ENCODE assay signal across 8 cellular contexts in genomic region chr13:23378009-23378632, GRCh38. TPM values are rescaled to one million over a fixed set of nuclear protein-coding genes. Genes with fewer than 3 reads are reported as not detected.
DNase-seq lines count a peak whose midpoint lies in the region; ATAC-seq, FAIRE-seq and TF ChIP-seq lines count a peak whose summit lies in the region.

No MANE protein-coding gene starts in this region.

- no peaks in the 10 kb centered on the region for H4K20me1 ChIP-seq in keratinocyte (ENCODE audit: control insufficient read depth, extremely low read depth, insufficient read depth, low read length)

- peaks cover 28% of the 10 kb centered on the region for H3K4me1 ChIP-seq in CD8-positive, alpha-beta T cell (ENCODE audit: insufficient read depth, low read length)
- H3K4me1 ChIP-seq in keratinocyte (ENCODE audit: control insufficient read depth, extremely low read depth, insufficient read depth, low read length): peaks cover 35% of the 10 kb centered on the region

- no peaks in the 10 kb centered on the region for H3K9me1 ChIP-seq in keratinocyte (ENCODE audit: control insufficient read depth, extremely low read depth, insufficient read depth, low read length)

- H3K27ac ChIP-seq in CD8-positive, alpha-beta T cell (ENCODE audit: low read depth, low read length): no peak overlapping the region
- peak overlapping the region; percentile 79 for H3K27ac ChIP-seq in keratinocyte (ENCODE audit: control insufficient read depth, insufficient read depth, low read length)

- no peak for TF ChIP-seq CTCF in CD8-positive, alpha-beta T cell (IDR thresholded peaks at IDR 0.05)
- TF ChIP-seq CTCF in keratinocyte (optimal IDR thresholded peaks at IDR 0.05 in 1 of 3, IDR thresholded peaks at IDR 0.05 in 1 of 3, conservative IDR thresholded peaks at IDR 0.05 in 1 of 3; ENCODE audit: extremely low read depth in 1 of 3, insufficient read depth in 2 of 3, low read length in 3 of 3): no peak

- peak overlapping the region; percentile 47 for H3K4me2 ChIP-seq in keratinocyte (ENCODE audit: control insufficient read depth, extremely low read depth, insufficient read depth, low read depth, low read length)

- H3K9ac ChIP-seq in keratinocyte (ENCODE audit: control insufficient read depth, extremely low read depth, insufficient read depth, low read length): peak overlapping the region; percentile 29

- H3K27me3 Mint-ChIP-seq in CD8-positive, alpha-beta T cell (ENCODE audit: low read depth): no peaks in the 10 kb centered on the region
- peaks cover 5% of the 10 kb centered on the region for H3K27me3 Mint-ChIP-seq in activated naive CD8-positive, alpha-beta T cell treated with anti-CD3 and anti-CD28 coated beads for 36 hours

- H3K4me3 Mint-ChIP-seq in CD8-positive, alpha-beta T cell: peak overlapping the region; percentile 18
- peak overlapping the region; percentile 14 for H3K4me3 Mint-ChIP-seq in activated naive CD8-positive, alpha-beta T cell treated with anti-CD3 and anti-CD28 coated beads for 36 hours

- H2AFZ ChIP-seq in keratinocyte (ENCODE audit: control insufficient read depth, low read length): no peak overlapping the region

- H3K4me1 Mint-ChIP-seq in CD8-positive, alpha-beta T cell (ENCODE audit: low read depth): peaks cover 42% of the 10 kb centered on the region
- H3K4me1 Mint-ChIP-seq in activated naive CD8-positive, alpha-beta T cell treated with anti-CD3 and anti-CD28 coated beads for 36 hours: peaks cover 46% of the 10 kb centered on the region

- FAIRE-seq in keratinocyte (lab: Jason Lieb, UNC): peak; percentile 59

- H3K9me3 ChIP-seq in CD8-positive, alpha-beta T cell (ENCODE audit: low read length): no peaks in the 10 kb centered on the region
- no peaks in the 10 kb centered on the region for H3K9me3 ChIP-seq in keratinocyte (ENCODE audit: control insufficient read depth, low read depth, low read length)

- no peaks in the 10 kb centered on the region for H3K36me3 ChIP-seq in CD8-positive, alpha-beta T cell (ENCODE audit: insufficient read depth, low read length)
- H3K36me3 ChIP-seq in keratinocyte (ENCODE audit: control insufficient read depth in 2 of 2, extremely low read depth in 1 of 2, insufficient read depth in 2 of 2, low read length in 2 of 2): no peaks in the 10 kb centered on the region

- peaks cover 13% of the 10 kb centered on the region for H3K79me2 ChIP-seq in keratinocyte (ENCODE audit: control insufficient read depth, insufficient read depth, low read length)

- dilution Hi-C loops in keratinocyte (cut with MboI; ENCODE audit: extremely low pct_ligation_motif_present, low sequenced_read_pairs): no loop called here

- POLR2A ChIA-PET in CD8-positive, alpha-beta T cell (lab: Charles Lee): no interaction called here

- H3K9me3 Mint-ChIP-seq in CD8-positive, alpha-beta T cell: no peaks in the 10 kb centered on the region
- peaks cover 6% of the 10 kb centered on the region for H3K9me3 Mint-ChIP-seq in activated naive CD8-positive, alpha-beta T cell treated with anti-CD3 and anti-CD28 coated beads for 36 hours

- H3K27me3 ChIP-seq in CD8-positive, alpha-beta T cell (ENCODE audit: insufficient read depth, low read length): no peaks in the 10 kb centered on the region
- no peaks in the 10 kb centered on the region for H3K27me3 ChIP-seq in keratinocyte (ENCODE audit: control insufficient read depth, extremely low read depth, insufficient read depth, low read length)

- H3K27ac Mint-ChIP-seq in CD8-positive, alpha-beta T cell: no peak overlapping the region
- H3K27ac Mint-ChIP-seq in activated naive CD8-positive, alpha-beta T cell treated with anti-CD3 and anti-CD28 coated beads for 36 hours: peak overlapping the region; percentile 74

- intact Hi-C loops in CD8-positive, alpha-beta T cell (cut with DNase I, micrococcal nuclease): loop anchor here (5.0 to 10.0 kb wide), 14 partner anchors 89 to 1927 kb away; partner anchors contain the start of genes FGF9 (in 2 of the 2), NUP58 (in 2 of the 2), MICU2 (in 1 of the 2) and MIPEP (in 1 of the 2)

- no peak for ATAC-seq in CD8-positive, alpha-beta T cell
- ATAC-seq in GM21737 (IDR thresholded peaks at IDR 0.05; ENCODE audit: unreplicated experiment): no peak

- peak in 3 of 7 experiments; percentile 41 to 52 (median 46) for DNase-seq in CD8-positive, alpha-beta T cell
- peak; percentile 79 for DNase-seq in H4 (ENCODE audit: low spot score)
- DNase-seq in RKO (ENCODE audit: low spot score): peak; percentile 94
- DNase-seq in activated naive CD8-positive, alpha-beta T cell treated with anti-CD3 and anti-CD28 coated beads for 36 hours: peak; percentile 68
- DNase-seq in keratinocyte (ENCODE audit: low read depth, low spot score): peak; percentile 63
- peak; percentile 39 for DNase-seq in stimulated activated CD8-positive, alpha-beta memory T cell treated with anti-CD3 and anti-CD28 coated beads, Interleukin-4, amount 100 ng/mL, for 24 hours (ENCODE audit: low read depth)
- no peak for DNase-seq in NCI-H526 treated with DMSO at 0.1 percent for 48 hours (lab: John Stamatoyannopoulos, UW)

- CTCF ChIA-PET in CD8-positive, alpha-beta T cell (lab: Charles Lee): no interaction called here

- peaks cover 2% of the 10 kb centered on the region for H3K36me3 Mint-ChIP-seq in CD8-positive, alpha-beta T cell
- H3K36me3 Mint-ChIP-seq in activated naive CD8-positive, alpha-beta T cell treated with anti-CD3 and anti-CD28 coated beads for 36 hours: peaks cover 19% of the 10 kb centered on the region

- H3K4me3 ChIP-seq in CD8-positive, alpha-beta T cell (ENCODE audit: low read depth, low read length): no peak overlapping the region
- no peak overlapping the region for H3K4me3 ChIP-seq in keratinocyte (ENCODE audit: control insufficient read depth in 2 of 3, extremely low read depth in 1 of 3, insufficient read depth in 2 of 3, low read depth in 1 of 3, low read length in 3 of 3)

RNA-seq across cellular contexts. Expression of gene SACS, which starts 55.4 kb away (rescaled TPM):
- total RNA-seq in CD8-positive, alpha-beta T cell: 10 to 100 TPM in 1 of 2 experiments, 1 to 10 TPM in 1; 9.7 to 11.2 TPM
- 9.6 and 14.2 TPM in 2 replicates for total RNA-seq in H4 (2014; rRNA removed; shearing (Covaris generic))
- 10 to 100 TPM; 47.5 to 50.6 TPM for total RNA-seq in activated naive CD8-positive, alpha-beta T cell treated with anti-CD3 and anti-CD28 coated beads for 36 hours
- 7.8 to 13.5 TPM (median 11.2 TPM) in 3 replicates for polyA plus RNA-seq in keratinocyte
- polyA plus RNA-seq in keratinocyte (2011; ENCODE audit: low read depth): 3.7 TPM
- polyA plus RNA-seq in keratinocyte (2011; cell fraction: cytosol; rRNA removed): 3.8 and 6.8 TPM in 2 replicates
- 15.3 and 22.9 TPM in 2 replicates for polyA plus RNA-seq in keratinocyte (2011; cell fraction: nucleus; rRNA removed)
- 3.2 and 10.5 TPM in 2 replicates for polyA plus RNA-seq in keratinocyte (2012; ENCODE audit: low replicate concordance)
- polyA minus RNA-seq in keratinocyte: 43.4 to 82.7 TPM (median 61.2 TPM) in 3 replicates
- polyA minus RNA-seq in keratinocyte (2011; cell fraction: cytosol; rRNA and poly(A)+ RNA removed): 22.1 TPM
- polyA minus RNA-seq in keratinocyte (2011; cell fraction: nucleus; rRNA and poly(A)+ RNA removed): 60.2 and 89.0 TPM in 2 replicates
